In genomic region chr20:733806-734205, GRCh38 we compare ENCODE assay signal across 14 cellular contexts. TPM values are rescaled to one million over a fixed set of nuclear protein-coding genes. Genes with fewer than 3 reads are reported as not detected.
A peak's percentile ranks its signal among the peaks of the same experiment; 100 is the strongest.
DNase-seq lines count a peak whose midpoint lies in the region; ATAC-seq lines count a peak whose summit lies in the region.
"Had no signal": no experiment of that assay in that cellular context is flagged by ENCODE, and none has a peak within 500 bp of the region (broad histone marks: within the 10 kb centered on the region; RNA-seq: fewer than 3 reads in every experiment).

No MANE protein-coding gene starts in this region.

- ATAC-seq in GM19467 (IDR thresholded peaks at IDR 0.05; ENCODE audit: unreplicated experiment) = no peak
- ATAC-seq: HCT116 had no signal

- in situ Hi-C loops in KBM-7 (cut with MboI; ENCODE audit: low pct_unique_long_range_greater_than_20kb, low sequenced_read_pairs) = no loop called here

- DNase-seq in activated effector memory CD4-positive, alpha-beta T cell treated with anti-CD3 and anti-CD28 coated beads, Interleukin-2, amount 50 U/mL, for 16 hours = peak; percentile 42
- DNase-seq in activated effector memory CD4-positive, alpha-beta T cell treated with Interleukin-2 at 50 U/mL for 16 hours = no peak
- peak; percentile 31 for DNase-seq in left kidney (ENCODE audit: low read depth, low spot score)
- peak; percentile 65 for DNase-seq in posterior vena cava (ENCODE audit: low spot score)
- DNase-seq in KBM-7 = no peak
- DNase-seq in NCI-H1105 treated with DMSO at 0.1 percent for 48 hours (lab: John Stamatoyannopoulos, UW) = no peak
- DNase-seq: C1 segment of cervical spinal cord; Calu3; CD4-positive, alpha-beta T cell; DMS 273 treated with DMSO at 0.1 percent for 48 hours; DMS79 had no signal

- intact Hi-C loops in posterior vena cava (cut with DNase I) = loop anchor here in 1 of 2 donors (10.0 kb wide), 1 partner anchor 169 kb away; no protein-coding TSS in a partner anchor

RNA-seq across cellular contexts. Expression of gene SLC52A3, which starts 34.5 kb away (rescaled TPM):
- total RNA-seq in posterior vena cava = 1 to 10 TPM; 1.1 to 3.6 TPM
- total RNA-seq: B cell; CD4-positive, alpha-beta T cell had no signal

RNA-seq across cellular contexts. Expression of gene SCRT2, which starts 58.2 kb away (rescaled TPM):
- not detected for total RNA-seq in posterior vena cava
- total RNA-seq: B cell; Calu3; CD4-positive, alpha-beta T cell had no signal

Comparison
In these comparisons a context has a peak if more than half of its experiments do, and no peak if none do; other contexts are left out.
1. DNase-seq: peak in activated effector memory CD4-positive, alpha-beta T cell treated with anti-CD3 and anti-CD28 coated beads, Interleukin-2, amount 50 U/mL, for 16 hours (single experiment), left kidney (single experiment) and posterior vena cava (single experiment); none in activated effector memory CD4-positive, alpha-beta T cell treated with Interleukin-2 at 50 U/mL for 16 hours (single experiment), KBM-7 (single experiment) and NCI-H1105 treated with DMSO at 0.1 percent for 48 hours (single experiment).